In genomic region chr3:117217355-117217754, GRCh38 we compare ENCODE assay signal across 27 cellular contexts.
DNase-seq lines count a peak whose midpoint lies in the region; ATAC-seq and TF ChIP-seq lines count a peak whose summit lies in the region.
"Had no signal": no experiment of that assay in that cellular context is flagged by ENCODE, and none has a peak within 500 bp of the region (broad histone marks: within the 10 kb centered on the region; RNA-seq: fewer than 3 reads in every experiment).

No MANE protein-coding gene starts in this region.

- DNase-seq in DMS53 (lab: John Stamatoyannopoulos, UW) (peak; percentile 6), DMS53 treated with DMSO at 0.1 percent for 48 hours (lab: John Stamatoyannopoulos, UW; ENCODE audit: unreplicated experiment) (no peak), kidney epithelial cell (ENCODE audit: low read depth) (peak; percentile 37), renal cortical epithelial cell (ENCODE audit: low read depth) (peak; percentile 58), UCSD-AML1 (lab: John Stamatoyannopoulos, UW; ENCODE audit: unreplicated experiment) (no peak), cerebellar nuclear complex (lab: John Stamatoyannopoulos, UW) (no peak)
- DNase-seq in activated CD4-positive, alpha-beta T cell treated with anti-CD3 and anti-CD28 coated beads, Interleukin-2, amount 50 U/mL, for 48 hours: no peak
- DNase-seq: activated CD4-positive, alpha-beta T cell treated with anti-CD3 and anti-CD28 coated beads for 36 hours; activated CD8-positive, alpha-beta T cell treated with anti-CD3 and anti-CD28 coated beads, Interleukin-2, amount 10 ng/mL, durations not matched to agents 7 days and 5 days; activated naive CD4-positive, alpha-beta T cell treated with anti-CD3 and anti-CD28 coated beads, Interleukin-2, amount 10 ng/mL, durations not matched to agents 7 days and 5 days; adrenal gland; COR-L47; DMS79 treated with DMSO at 0.1 percent for 48 hours; foreskin melanocyte; H9; left lung; NCI-H1436; NCI-H2107; NCI-H345; Peyer's patch; psoas muscle; stimulated activated CD4-positive, alpha-beta T cell treated with anti-CD3 and anti-CD28 coated beads, Interleukin-4, amount 100 ng/mL, for 1 hour; SW 1271; transverse colon had no signal

- H3K4me3 ChIP-seq in kidney epithelial cell (ENCODE audit: low read depth, low read length): no peak overlapping the region
- H3K4me3 ChIP-seq: adrenal gland, left lung, Peyer's patch, psoas muscle, transverse colon had no signal

- peak; percentile 75 for ATAC-seq in HG03354 (IDR thresholded peaks at IDR 0.05; ENCODE audit: poor library complexity, severe bottlenecking, unreplicated experiment)
- ATAC-seq: activated CD4-positive, alpha-beta T cell treated with anti-CD3 and anti-CD28 coated beads for 36 hours; activated CD8-positive, alpha-beta T cell treated with anti-CD3 and anti-CD28 coated beads, Interleukin-2, amount 10 ng/mL, durations not matched to agents 7 days and 5 days; activated T-helper 17 cell treated with anti-CD3 and anti-CD28 coated beads, Interleukin-2, amount 50 U/mL, for 72 hours; left lung; psoas muscle had no signal

- H3K27me3 ChIP-seq in kidney epithelial cell (ENCODE audit: control insufficient read depth, insufficient read depth, low read length): no peaks in the 10 kb centered on the region
- H3K27me3 ChIP-seq: adrenal gland, dorsolateral prefrontal cortex, left lung, Peyer's patch, transverse colon had no signal

- no peak for TF ChIP-seq CTCF in kidney epithelial cell (IDR thresholded peaks at IDR 0.05; ENCODE audit: insufficient read depth, low read length, poor library complexity, severe bottlenecking)

- no peaks in the 10 kb centered on the region for H3K36me3 ChIP-seq in kidney epithelial cell (ENCODE audit: control insufficient read depth, insufficient read depth, low read length)
- H3K36me3 ChIP-seq: adrenal gland, left lung, Peyer's patch, transverse colon had no signal

Comparison
In these comparisons a context has a peak if more than half of its experiments do, and no peak if none do; other contexts are left out.
1. DNase-seq: peak in DMS53 (single experiment), kidney epithelial cell (single experiment) and renal cortical epithelial cell (single experiment); none in DMS53 treated with DMSO at 0.1 percent for 48 hours (single experiment), UCSD-AML1 (single experiment), activated CD4-positive, alpha-beta T cell treated with anti-CD3 and anti-CD28 coated beads, Interleukin-2, amount 50 U/mL, for 48 hours (0 of 2) and cerebellar nuclear complex (0 of 2).